1 cellular context compared by ENCODE assay signal in the genomic region with DNA sequence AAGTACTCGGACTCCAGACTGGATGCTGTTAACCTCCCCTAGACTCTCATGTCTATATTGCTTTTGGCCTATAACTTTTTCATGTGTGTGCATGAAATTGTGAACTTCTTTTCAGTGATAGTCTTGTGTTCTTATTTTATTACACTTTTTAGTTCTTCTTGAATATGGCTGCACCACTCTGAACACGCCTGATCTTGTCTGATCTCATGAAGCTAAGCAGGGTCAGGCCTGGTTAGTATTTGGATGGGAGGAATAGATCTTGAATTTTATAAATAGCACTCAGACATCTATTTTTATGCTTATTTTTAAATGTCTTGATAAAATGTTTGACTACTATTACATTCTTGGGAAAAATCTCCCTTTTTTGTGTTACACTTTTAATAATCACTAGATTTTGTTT.
TF ChIP-seq lines count a peak whose summit lies in the region.

No MANE protein-coding gene starts in this region.

TF ChIP-seq in K562, 482 proteins besides CTCF, POLR2A, EP300 and RAD21:
- peak; percentile 62 for TF ChIP-seq POLR3A (IDR thresholded peaks at IDR 0.05; ENCODE audit: borderline replicate concordance, extremely low read depth, insufficient read depth, insufficient read length)
- TF ChIP-seq, protein P1, sequence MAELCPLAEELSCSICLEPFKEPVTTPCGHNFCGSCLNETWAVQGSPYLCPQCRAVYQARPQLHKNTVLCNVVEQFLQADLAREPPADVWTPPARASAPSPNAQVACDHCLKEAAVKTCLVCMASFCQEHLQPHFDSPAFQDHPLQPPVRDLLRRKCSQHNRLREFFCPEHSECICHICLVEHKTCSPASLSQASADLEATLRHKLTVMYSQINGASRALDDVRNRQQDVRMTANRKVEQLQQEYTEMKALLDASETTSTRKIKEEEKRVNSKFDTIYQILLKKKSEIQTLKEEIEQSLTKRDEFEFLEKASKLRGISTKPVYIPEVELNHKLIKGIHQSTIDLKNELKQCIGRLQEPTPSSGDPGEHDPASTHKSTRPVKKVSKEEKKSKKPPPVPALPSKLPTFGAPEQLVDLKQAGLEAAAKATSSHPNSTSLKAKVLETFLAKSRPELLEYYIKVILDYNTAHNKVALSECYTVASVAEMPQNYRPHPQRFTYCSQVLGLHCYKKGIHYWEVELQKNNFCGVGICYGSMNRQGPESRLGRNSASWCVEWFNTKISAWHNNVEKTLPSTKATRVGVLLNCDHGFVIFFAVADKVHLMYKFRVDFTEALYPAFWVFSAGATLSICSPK (IDR thresholded peaks at IDR 0.05; ENCODE audit: borderline replicate concordance) = no peak
- TF ChIP-seq, protein P2, sequence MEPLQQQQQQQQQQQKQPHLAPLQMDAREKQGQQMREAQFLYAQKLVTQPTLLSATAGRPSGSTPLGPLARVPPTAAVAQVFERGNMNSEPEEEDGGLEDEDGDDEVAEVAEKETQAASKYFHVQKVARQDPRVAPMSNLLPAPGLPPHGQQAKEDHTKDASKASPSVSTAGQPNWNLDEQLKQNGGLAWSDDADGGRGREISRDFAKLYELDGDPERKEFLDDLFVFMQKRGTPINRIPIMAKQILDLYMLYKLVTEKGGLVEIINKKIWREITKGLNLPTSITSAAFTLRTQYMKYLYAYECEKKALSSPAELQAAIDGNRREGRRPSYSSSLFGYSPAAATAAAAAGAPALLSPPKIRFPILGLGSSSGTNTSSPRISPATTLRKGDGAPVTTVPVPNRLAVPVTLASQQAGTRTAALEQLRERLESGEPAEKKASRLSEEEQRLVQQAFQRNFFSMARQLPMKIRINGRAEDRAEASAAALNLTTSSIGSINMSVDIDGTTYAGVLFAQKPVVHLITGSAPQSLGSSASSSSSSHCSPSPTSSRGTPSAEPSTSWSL (CRISPR knock-in tag; IDR thresholded peaks at IDR 0.05; ENCODE audit: borderline replicate concordance) = no peak
- TF ChIP-seq YBX1 (IDR thresholded peaks at IDR 0.05) = no peak
- no peak for TF ChIP-seq HNRNPLL (IDR thresholded peaks at IDR 0.05; ENCODE audit: low read depth, low read length, poor library complexity, severe bottlenecking)
- TF ChIP-seq, protein P3, sequence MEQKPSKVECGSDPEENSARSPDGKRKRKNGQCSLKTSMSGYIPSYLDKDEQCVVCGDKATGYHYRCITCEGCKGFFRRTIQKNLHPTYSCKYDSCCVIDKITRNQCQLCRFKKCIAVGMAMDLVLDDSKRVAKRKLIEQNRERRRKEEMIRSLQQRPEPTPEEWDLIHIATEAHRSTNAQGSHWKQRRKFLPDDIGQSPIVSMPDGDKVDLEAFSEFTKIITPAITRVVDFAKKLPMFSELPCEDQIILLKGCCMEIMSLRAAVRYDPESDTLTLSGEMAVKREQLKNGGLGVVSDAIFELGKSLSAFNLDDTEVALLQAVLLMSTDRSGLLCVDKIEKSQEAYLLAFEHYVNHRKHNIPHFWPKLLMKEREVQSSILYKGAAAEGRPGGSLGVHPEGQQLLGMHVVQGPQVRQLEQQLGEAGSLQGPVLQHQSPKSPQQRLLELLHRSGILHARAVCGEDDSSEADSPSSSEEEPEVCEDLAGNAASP (IDR thresholded peaks at IDR 0.05) = no peak
- no peak for TF ChIP-seq NCOR1 (IDR thresholded peaks at IDR 0.05)
- no peak for TF ChIP-seq BCL6 (CRISPR knock-in tag; IDR thresholded peaks at IDR 0.05)
- no peak for TF ChIP-seq KLF6 (CRISPR knock-in tag; IDR thresholded peaks at IDR 0.05; ENCODE audit: borderline replicate concordance)
- peak; percentile 66 for TF ChIP-seq TBP (optimal IDR thresholded peaks at IDR 0.05; ENCODE audit: low read depth, low read length)
- TF ChIP-seq, protein P4, sequence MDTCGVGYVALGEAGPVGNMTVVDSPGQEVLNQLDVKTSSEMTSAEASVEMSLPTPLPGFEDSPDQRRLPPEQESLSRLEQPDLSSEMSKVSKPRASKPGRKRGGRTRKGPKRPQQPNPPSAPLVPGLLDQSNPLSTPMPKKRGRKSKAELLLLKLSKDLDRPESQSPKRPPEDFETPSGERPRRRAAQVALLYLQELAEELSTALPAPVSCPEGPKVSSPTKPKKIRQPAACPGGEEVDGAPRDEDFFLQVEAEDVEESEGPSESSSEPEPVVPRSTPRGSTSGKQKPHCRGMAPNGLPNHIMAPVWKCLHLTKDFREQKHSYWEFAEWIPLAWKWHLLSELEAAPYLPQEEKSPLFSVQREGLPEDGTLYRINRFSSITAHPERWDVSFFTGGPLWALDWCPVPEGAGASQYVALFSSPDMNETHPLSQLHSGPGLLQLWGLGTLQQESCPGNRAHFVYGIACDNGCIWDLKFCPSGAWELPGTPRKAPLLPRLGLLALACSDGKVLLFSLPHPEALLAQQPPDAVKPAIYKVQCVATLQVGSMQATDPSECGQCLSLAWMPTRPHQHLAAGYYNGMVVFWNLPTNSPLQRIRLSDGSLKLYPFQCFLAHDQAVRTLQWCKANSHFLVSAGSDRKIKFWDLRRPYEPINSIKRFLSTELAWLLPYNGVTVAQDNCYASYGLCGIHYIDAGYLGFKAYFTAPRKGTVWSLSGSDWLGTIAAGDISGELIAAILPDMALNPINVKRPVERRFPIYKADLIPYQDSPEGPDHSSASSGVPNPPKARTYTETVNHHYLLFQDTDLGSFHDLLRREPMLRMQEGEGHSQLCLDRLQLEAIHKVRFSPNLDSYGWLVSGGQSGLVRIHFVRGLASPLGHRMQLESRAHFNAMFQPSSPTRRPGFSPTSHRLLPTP (IDR thresholded peaks at IDR 0.05; ENCODE audit: borderline replicate concordance, extremely low read depth, insufficient read length) = peak; percentile 61
- TF ChIP-seq EGR1 (conservative IDR thresholded peaks at IDR 0.05) = no peak
- no peak for TF ChIP-seq SOX6 (IDR thresholded peaks at IDR 0.05)
- TF ChIP-seq ZNF134 (CRISPR knock-in tag; conservative IDR thresholded peaks at IDR 0.05) = no peak
- TF ChIP-seq HDAC6 (IDR thresholded peaks at IDR 0.05; ENCODE audit: low read depth, low read length) = no peak
TF ChIP-seq in K562: peak in this region for 3.
